Comparison of ENCODE assay signal across 19 cellular contexts in the genomic region with DNA sequence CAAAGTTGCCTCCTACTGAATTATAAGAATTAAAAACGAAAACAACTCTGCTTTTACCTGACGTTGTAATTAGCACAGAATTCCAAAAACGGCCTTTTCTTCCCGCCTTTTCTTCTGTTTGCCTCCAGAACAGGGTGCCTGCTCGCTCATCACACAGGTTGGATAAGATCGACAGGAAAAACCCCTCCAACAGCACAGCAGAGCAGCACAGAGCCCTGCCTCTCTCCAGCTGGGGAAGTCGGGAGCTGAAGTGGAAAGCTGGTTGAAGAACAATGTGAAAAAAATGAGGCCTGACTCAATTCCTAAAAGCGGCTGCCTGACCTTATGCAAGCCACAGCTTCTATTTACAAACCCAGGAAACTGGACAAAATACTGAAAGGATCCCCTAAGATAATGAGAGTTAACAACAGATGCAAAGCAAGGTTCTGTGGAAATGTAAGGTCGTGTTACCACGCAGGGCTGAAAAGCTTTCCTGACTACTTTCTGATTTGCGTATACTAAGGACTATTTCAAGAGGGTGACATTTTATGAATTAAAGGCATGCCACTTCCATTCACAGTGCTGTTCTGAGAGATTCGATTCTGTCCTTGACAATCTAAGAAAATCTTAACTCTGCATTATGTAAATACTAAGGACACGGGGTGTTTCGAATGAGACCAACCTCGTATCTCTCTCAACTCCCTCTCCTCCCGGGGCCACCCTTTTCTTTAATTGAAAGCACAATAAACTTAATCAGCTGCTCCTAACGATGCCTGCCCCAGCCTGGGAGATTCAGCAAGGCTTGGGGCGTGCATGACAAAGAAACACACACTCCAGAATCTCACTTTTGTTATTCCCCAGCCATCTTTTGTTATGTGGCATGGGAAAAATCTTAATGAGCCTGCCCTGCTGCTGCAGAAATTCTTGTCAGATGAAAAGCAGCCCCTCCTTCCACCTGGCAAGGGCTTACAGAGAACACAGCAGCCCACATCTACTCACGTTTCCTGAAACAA.
A peak's percentile ranks its signal among the peaks of the same experiment; 100 is the strongest.
DNase-seq lines count a peak whose midpoint lies in the region; ATAC-seq, FAIRE-seq and TF ChIP-seq lines count a peak whose summit lies in the region.
"Had no signal": no experiment of that assay in that cellular context is flagged by ENCODE, and none has a peak within 500 bp of the region (broad histone marks: within the 10 kb centered on the region; RNA-seq: fewer than 3 reads in every experiment).

No MANE protein-coding gene starts in this region.

- no peak for TF ChIP-seq CTCF in HepG2 (CRISPR knock-in tag; IDR thresholded peaks at IDR 0.05)
- TF ChIP-seq CTCF in right lobe of liver (IDR thresholded peaks at IDR 0.05), result no peak
- TF ChIP-seq CTCF in choroid plexus epithelial cell (conservative IDR thresholded peaks at IDR 0.05; ENCODE audit: low read depth, low read length), result no peak

- no peak overlapping the region for H2BK12ac ChIP-seq in mesenchymal stem cell (ENCODE audit: low read length in 2 of 2)

- peaks cover 2 to 54% of the 10 kb centered on the region in 2 experiments; a peak in 4 of 5 replicates for H3K27me3 ChIP-seq in HepG2 (ENCODE audit: control insufficient read depth in 1 of 2, insufficient read depth in 2 of 2, low read length in 2 of 2)
- H3K27me3 ChIP-seq in right lobe of liver, result no peaks in the 10 kb centered on the region
- H3K27me3 ChIP-seq in mesenchymal stem cell (ENCODE audit: control insufficient read depth in 1 of 2, insufficient read depth in 1 of 2, low read length in 2 of 2), result peaks cover 5 to 15% of the 10 kb centered on the region in 2 experiments
- H3K27me3 ChIP-seq: foreskin keratinocyte, ovary had no signal

- no peak for TF ChIP-seq RAD21 in HepG2 (CRISPR knock-in tag; IDR thresholded peaks at IDR 0.05)

- H3K36me3 ChIP-seq in HepG2 (replicated peaks in 1 of 2; ENCODE audit: control insufficient read depth in 1 of 2, insufficient read depth in 2 of 2, low read length in 2 of 2) (no peaks in the 10 kb centered on the region), right lobe of liver (no peaks in the 10 kb centered on the region), mesenchymal stem cell (ENCODE audit: control insufficient read depth in 1 of 2, insufficient read depth in 2 of 2, low read depth in 1 of 2, low read length in 2 of 2) (no peaks in the 10 kb centered on the region)
- H3K36me3 ChIP-seq: ovary had no signal

- no peaks in the 10 kb centered on the region for H3K79me1 ChIP-seq in mesenchymal stem cell (replicated peaks; ENCODE audit: low read length, poor library complexity, severe bottlenecking)

- H3K14ac ChIP-seq in mesenchymal stem cell (ENCODE audit: low read length in 2 of 2), result no peak overlapping the region

- intact Hi-C loops in HepG2 (cut with micrococcal nuclease; ENCODE audit: unreplicated experiment) (no loop called here), right lobe of liver (cut with DNase I) (no loop called here)

- TF ChIP-seq EP300 in HepG2 (IDR thresholded peaks at IDR 0.05; ENCODE audit: low read depth in 2 of 2, low read length in 2 of 2) (no peak), HepG2 (CRISPR knock-in tag; IDR thresholded peaks at IDR 0.05; ENCODE audit: borderline replicate concordance) (no peak)

- no peak overlapping the region for H2AFZ ChIP-seq in HepG2 (ENCODE audit: low read length)
- H2AFZ ChIP-seq in mesenchymal stem cell (ENCODE audit: low read depth, low read length), result no peak overlapping the region

- H3K9me3 ChIP-seq in HepG2 (ENCODE audit: low read length) (no peaks in the 10 kb centered on the region), right lobe of liver (no peaks in the 10 kb centered on the region), mesenchymal stem cell (ENCODE audit: control insufficient read depth, low read length) (no peaks in the 10 kb centered on the region)
- H3K9me3 ChIP-seq: ovary had no signal

- H3K4me2 ChIP-seq in HepG2 (ENCODE audit: low read depth, low read length) (peak overlapping the region; percentile 28; the same call in 1 of the 2 replicates), mesenchymal stem cell (ENCODE audit: low read length, poor library complexity, severe bottlenecking) (no peak overlapping the region)

- no peak overlapping the region for H3K18ac ChIP-seq in mesenchymal stem cell (ENCODE audit: low read depth in 1 of 2, low read length in 2 of 2)

- H4K8ac ChIP-seq in mesenchymal stem cell (ENCODE audit: low read length), result no peak overlapping the region

- no peak overlapping the region for H4K91ac ChIP-seq in mesenchymal stem cell (ENCODE audit: low read length)

- BruUV-seq in HepG2 (replicated peaks; lab: Mats Ljungman, UMichigan), result no TSS peak

- no peak overlapping the region for H2AK5ac ChIP-seq in mesenchymal stem cell (ENCODE audit: low read length, severe bottlenecking)

- POLR2A ChIA-PET in HepG2 (lab: Yijun Ruan, JAX), result no interaction called here

- no peak for DNase-seq in HepG2 (ENCODE audit: low spot score)
- DNase-seq in right lobe of liver, result no peak
- peak; percentile 1 for DNase-seq in choroid plexus epithelial cell (ENCODE audit: low read depth)
- DNase-seq in mesenchymal stem cell, result peak; percentile 26
- no peak for DNase-seq in occipital lobe (lab: John Stamatoyannopoulos, UW)
- no peak for DNase-seq in activated CD4-positive, CD25-positive, alpha-beta regulatory T cell (lab: John Stamatoyannopoulos, UW)
- no peak for DNase-seq in cerebellar cortex (ENCODE audit: low spot score)
- DNase-seq: activated B cell treated with CpG ODN at 0.5 μM for 24 hours, activated T-cell treated with anti-CD3 and anti-CD28 coated beads for 4 hours, DMS53, foreskin keratinocyte, HFFc6, IMR-90, left colon, NCI-H1436 treated with DMSO at 0.1 percent for 48 hours, ovary had no signal

- H3K9ac ChIP-seq in HepG2 (ENCODE audit: insufficient read depth, low read depth, low read length) (no peak overlapping the region), mesenchymal stem cell (ENCODE audit: low read length) (peak overlapping the region; percentile 13)

- H3K79me2 ChIP-seq in HepG2 (ENCODE audit: insufficient read depth, low read length), result no peaks in the 10 kb centered on the region

- H2BK5ac ChIP-seq in mesenchymal stem cell (ENCODE audit: low read depth, low read length, poor library complexity, severe bottlenecking), result no peak overlapping the region

- FAIRE-seq in HepG2 (lab: Jason Lieb, UNC), result no peak
- FAIRE-seq: GM12878 had no signal

- no peak overlapping the region for H3K23ac ChIP-seq in mesenchymal stem cell (ENCODE audit: low read length in 2 of 2)

- H3K4me3 ChIP-seq in HepG2 (replicated peaks in 1 of 3; ENCODE audit: insufficient read depth in 1 of 3, low read depth in 2 of 3, low read length in 3 of 3) (no peak overlapping the region), right lobe of liver (no peak overlapping the region), choroid plexus epithelial cell (ENCODE audit: low read depth, low read length) (no peak overlapping the region), mesenchymal stem cell (ENCODE audit: insufficient read depth in 1 of 2, low read depth in 1 of 2, low read length in 2 of 2) (no peak overlapping the region)
- H3K4me3 ChIP-seq: GM12878, ovary had no signal

- H3K4ac ChIP-seq in mesenchymal stem cell (ENCODE audit: low read depth in 1 of 2, low read length in 2 of 2), result no peak overlapping the region

- TF ChIP-seq POLR2A in HepG2 (IDR thresholded peaks at IDR 0.05; ENCODE audit: insufficient read depth in 1 of 2, low read depth in 2 of 2, low read length in 2 of 2) (no peak), right lobe of liver (IDR thresholded peaks at IDR 0.05) (no peak)

- CTCF ChIA-PET in HepG2 (lab: Yijun Ruan, JAX; ENCODE audit: low intra/inter-chr PET ratio, low total read pairs), result no interaction called here

- no peaks in the 10 kb centered on the region for H4K20me1 ChIP-seq in HepG2 (ENCODE audit: insufficient read depth, low read length)

- H2BK15ac ChIP-seq in mesenchymal stem cell (ENCODE audit: low read depth, poor library complexity, severe bottlenecking), result no peak overlapping the region

- no peak overlapping the region for H3K27ac ChIP-seq in HepG2 (ENCODE audit: extremely low read length, insufficient read depth, low read length)
- no peak overlapping the region for H3K27ac ChIP-seq in right lobe of liver
- no peak overlapping the region for H3K27ac ChIP-seq in mesenchymal stem cell (ENCODE audit: low read length, poor library complexity, severe bottlenecking)
- H3K27ac ChIP-seq: foreskin keratinocyte, ovary had no signal

- WGBS in HepG2 (ENCODE audit: low lambda C conversion rate), result 35% methylated on average over 19 of the region's 19 CpGs
- 61% methylated on average over 17 of the region's 19 CpGs for WGBS in right lobe of liver (ENCODE audit: insufficient coverage, low coverage, low lambda C conversion rate, missing lambda C conversion rate)
- 37% methylated on average over 14 of the region's 19 CpGs for WGBS in mesenchymal stem cell

- ATAC-seq in HepG2 (peak; percentile 27; the same call in 1 of the 3 replicates), right lobe of liver (no peak), GM21367 (IDR thresholded peaks at IDR 0.05; ENCODE audit: unreplicated experiment) (no peak)
- ATAC-seq: foreskin keratinocyte; GM12878; left colon; stimulated activated effector memory CD8-positive, alpha-beta T cell treated with anti-CD3 and anti-CD28 coated beads, Interleukin-12 subunit alpha, Interleukin-12 subunit beta, amount 100 ng/mL, for 72 hours had no signal

- in situ Hi-C loops in HepG2 (cut with HindIII; ENCODE audit: extremely low pct_ligation_motif_present, low pct_unique_long_range_greater_than_20kb), result no loop called here

- H2BK120ac ChIP-seq in mesenchymal stem cell (ENCODE audit: low read depth, low read length), result no peak overlapping the region

- H3K4me1 ChIP-seq in HepG2 (ENCODE audit: insufficient read depth, low read length), result peaks cover 7% of the 10 kb centered on the region; the same call in 1 of the 2 replicates
- no peaks in the 10 kb centered on the region for H3K4me1 ChIP-seq in right lobe of liver
- no peaks in the 10 kb centered on the region for H3K4me1 ChIP-seq in mesenchymal stem cell (ENCODE audit: control insufficient read depth, insufficient read depth, low read depth, low read length)
- H3K4me1 ChIP-seq: foreskin keratinocyte had no signal

TF ChIP-seq in HepG2, 621 proteins besides CTCF, POLR2A, EP300 and RAD21 (continues in another document):
- TF ChIP-seq, protein P1, sequence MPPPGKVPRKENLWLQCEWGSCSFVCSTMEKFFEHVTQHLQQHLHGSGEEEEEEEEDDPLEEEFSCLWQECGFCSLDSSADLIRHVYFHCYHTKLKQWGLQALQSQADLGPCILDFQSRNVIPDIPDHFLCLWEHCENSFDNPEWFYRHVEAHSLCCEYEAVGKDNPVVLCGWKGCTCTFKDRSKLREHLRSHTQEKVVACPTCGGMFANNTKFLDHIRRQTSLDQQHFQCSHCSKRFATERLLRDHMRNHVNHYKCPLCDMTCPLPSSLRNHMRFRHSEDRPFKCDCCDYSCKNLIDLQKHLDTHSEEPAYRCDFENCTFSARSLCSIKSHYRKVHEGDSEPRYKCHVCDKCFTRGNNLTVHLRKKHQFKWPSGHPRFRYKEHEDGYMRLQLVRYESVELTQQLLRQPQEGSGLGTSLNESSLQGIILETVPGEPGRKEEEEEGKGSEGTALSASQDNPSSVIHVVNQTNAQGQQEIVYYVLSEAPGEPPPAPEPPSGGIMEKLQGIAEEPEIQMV (CRISPR knock-in tag; IDR thresholded peaks at IDR 0.05; ENCODE audit: low read depth), result no peak

Comparison
In these comparisons a context has a peak if more than half of its experiments do, and no peak if none do; other contexts are left out.
1. DNase-seq: peak in choroid plexus epithelial cell (single experiment) and mesenchymal stem cell (single experiment); none in HepG2 (single experiment), right lobe of liver (0 of 3), occipital lobe (single experiment), activated CD4-positive, CD25-positive, alpha-beta regulatory T cell (0 of 4) and cerebellar cortex (single experiment).